Comparison of ENCODE assay signal across 14 cellular contexts in the genomic region with DNA sequence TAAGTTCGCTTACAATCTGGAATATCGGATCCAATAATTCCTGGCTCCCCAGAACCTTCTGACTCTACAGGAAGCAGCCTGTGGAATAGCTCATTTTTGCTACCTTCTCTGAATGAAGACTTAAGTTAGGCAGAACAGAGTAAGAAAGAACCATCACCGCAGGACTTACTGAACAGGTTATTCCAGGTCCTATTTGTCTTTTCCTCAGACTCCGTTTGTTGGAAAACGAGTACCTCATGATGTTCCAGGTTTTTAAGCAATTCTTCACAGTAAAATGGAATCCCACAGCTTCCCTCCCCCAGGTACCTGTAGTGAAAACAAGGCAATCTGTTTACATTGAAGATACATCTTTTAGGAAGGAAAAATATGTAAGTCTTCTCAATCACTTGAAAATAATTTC. TPM values are rescaled to one million over a fixed set of nuclear protein-coding genes. Genes with fewer than 3 reads are reported as not detected.
DNase-seq lines count a peak whose midpoint lies in the region; TF ChIP-seq lines count a peak whose summit lies in the region.
"Had no signal": no experiment of that assay in that cellular context is flagged by ENCODE, and none has a peak within 500 bp of the region (broad histone marks: within the 10 kb centered on the region; RNA-seq: fewer than 3 reads in every experiment).

No MANE protein-coding gene starts in this region.

- H3K9me3 ChIP-seq in trophoblast cell (ENCODE audit: insufficient read depth, low read depth, low read length), result no peaks in the 10 kb centered on the region
- H3K9me3 ChIP-seq: Caco-2 had no signal

- H3K4me3 Mint-ChIP-seq in glutamatergic neuron (ENCODE audit: unreplicated experiment), result no peak overlapping the region
- H3K4me3 Mint-ChIP-seq: CD8-positive, alpha-beta memory T cell; H9 had no signal

- WGBS in trophoblast cell (ENCODE audit: extremely low coverage, insufficient coverage, insufficient read length), result no CpG with 5 or more reads among the region's 5 CpGs

- no peak overlapping the region for H3K4ac ChIP-seq in trophoblast cell (ENCODE audit: low read depth, low read length)

- peaks cover 7% of the 10 kb centered on the region for H3K27me3 Mint-ChIP-seq in glutamatergic neuron (ENCODE audit: unreplicated experiment)

- TF ChIP-seq CTCF in VCaP (conservative IDR thresholded peaks at IDR 0.05) (no peak), glutamatergic neuron (IDR thresholded peaks at IDR 0.05; ENCODE audit: partially characterized antibody, unreplicated experiment) (no peak)

- no peak overlapping the region for H3K4me2 ChIP-seq in trophoblast cell (ENCODE audit: low read length)

- peaks cover 19% of the 10 kb centered on the region for H3K4me1 Mint-ChIP-seq in glutamatergic neuron (ENCODE audit: low read depth, unreplicated experiment)
- H3K4me1 Mint-ChIP-seq: CD8-positive, alpha-beta memory T cell had no signal

- H3K79me2 ChIP-seq in trophoblast cell (ENCODE audit: control insufficient read depth, insufficient read depth, low read length, poor library complexity), result no peaks in the 10 kb centered on the region

- peak overlapping the region; percentile 83 for H3K27ac ChIP-seq in VCaP
- peak overlapping the region; percentile 60 for H3K27ac ChIP-seq in trophoblast cell (ENCODE audit: low read depth, low read length)
- H3K27ac ChIP-seq: 22Rv1 had no signal

- DNase-seq in NCI-H748 (lab: John Stamatoyannopoulos, UW; ENCODE audit: unreplicated experiment) (peak; percentile 4), NCI-H748 treated with DMSO at 0.1 percent for 48 hours (lab: John Stamatoyannopoulos, UW) (no peak), HT-29 (ENCODE audit: low spot score) (peak; percentile 14), trophoblast cell (peak; percentile 38 to 70), cerebellar cortex (ENCODE audit: low spot score) (no peak), amniotic stem cell (lab: John Stamatoyannopoulos, UW) (no peak), glutamatergic neuron (no peak)
- DNase-seq: Caco-2; CD8-positive, alpha-beta memory T cell; DMS79; GOT3; H9 had no signal

- H3K79me1 ChIP-seq in trophoblast cell (ENCODE audit: low read length), result peaks cover 4% of the 10 kb centered on the region

- no peaks in the 10 kb centered on the region for H3K27me3 ChIP-seq in trophoblast cell (ENCODE audit: insufficient read depth, low read length)

- H3K4me1 ChIP-seq in trophoblast cell (ENCODE audit: control insufficient read depth in 1 of 2, insufficient read depth in 2 of 2, low read length in 2 of 2), result peaks cover 5 to 11% of the 10 kb centered on the region in 2 experiments

- no peak overlapping the region for H4K12ac ChIP-seq in trophoblast cell (ENCODE audit: low read depth, low read length)

- H3K4me3 ChIP-seq in trophoblast cell (ENCODE audit: low read depth, low read length), result no peak overlapping the region

- H4K91ac ChIP-seq in trophoblast cell (ENCODE audit: low read depth, low read length), result peak overlapping the region; percentile 8

- H3K14ac ChIP-seq in trophoblast cell (ENCODE audit: low read length), result peak overlapping the region; percentile 3

- H2AFZ ChIP-seq in trophoblast cell (ENCODE audit: insufficient read depth, low read length, poor library complexity), result no peak overlapping the region

- H4K8ac ChIP-seq in trophoblast cell (ENCODE audit: low read depth, low read length), result peak overlapping the region; percentile 6

- no peak overlapping the region for H3K27ac Mint-ChIP-seq in glutamatergic neuron (ENCODE audit: unreplicated experiment)
- H3K27ac Mint-ChIP-seq: CD8-positive, alpha-beta memory T cell; H9 had no signal

- no peak overlapping the region for H3K23ac ChIP-seq in trophoblast cell (ENCODE audit: low read length)

- no peaks in the 10 kb centered on the region for H3K36me3 Mint-ChIP-seq in glutamatergic neuron (ENCODE audit: unreplicated experiment)

- H2BK12ac ChIP-seq in trophoblast cell (ENCODE audit: low read length), result peak overlapping the region; percentile 9

- H2BK120ac ChIP-seq in trophoblast cell (ENCODE audit: insufficient read depth, low read length, poor library complexity), result peak overlapping the region; percentile 6

- no peaks in the 10 kb centered on the region for H3K36me3 ChIP-seq in trophoblast cell (ENCODE audit: control insufficient read depth in 1 of 2, insufficient read depth in 2 of 2, low read length in 2 of 2)

- H2AK5ac ChIP-seq in trophoblast cell (ENCODE audit: low read length), result no peak overlapping the region

- peak overlapping the region; percentile 14 for H2BK5ac ChIP-seq in trophoblast cell (ENCODE audit: low read depth, low read length, poor library complexity)

- H3K9ac ChIP-seq in trophoblast cell (ENCODE audit: low read length), result no peak overlapping the region

- H3K18ac ChIP-seq in trophoblast cell (ENCODE audit: low read length), result no peak overlapping the region

- peaks cover 8% of the 10 kb centered on the region for H3K9me3 Mint-ChIP-seq in glutamatergic neuron (ENCODE audit: unreplicated experiment)
- H3K9me3 Mint-ChIP-seq: CD8-positive, alpha-beta memory T cell; H9 had no signal

RNA-seq across cellular contexts. Expression of a gene that starts 59.8 kb away (rescaled TPM):
- total RNA-seq in HT-29 (2014; rRNA removed; shearing (Covaris generic)), result not detected in 2 replicates
- polyA plus RNA-seq in trophoblast cell (2013), result 1.3 TPM in 2 replicates
- 0.07 TPM for total RNA-seq in glutamatergic neuron (ENCODE audit: unreplicated experiment)
- polyA plus RNA-seq: CD8-positive, alpha-beta memory T cell had no signal

Comparison
In these comparisons a context has a peak if more than half of its experiments do, and no peak if none do; other contexts are left out.
1. DNase-seq: peak in NCI-H748 (single experiment), HT-29 (single experiment) and trophoblast cell (2 of 2); none in NCI-H748 treated with DMSO at 0.1 percent for 48 hours (single experiment), cerebellar cortex (single experiment), amniotic stem cell (single experiment) and glutamatergic neuron (single experiment).